1 cellular context compared by ENCODE assay signal in genomic region chr20:833450-834150, GRCh38.
TF ChIP-seq lines count a peak whose summit lies in the region.

Gene FAM110A, plus strand, starts transcription at chr20:833715. Its CDS starts 11,090 bp downstream, at chr20:844805.

TF ChIP-seq in K562, 482 proteins besides CTCF, POLR2A, EP300 and RAD21 (continued from another document and continues in another):
- no peak for TF ChIP-seq PHF21A (IDR thresholded peaks at IDR 0.05; ENCODE audit: borderline replicate concordance, low read depth)
- no peak for TF ChIP-seq U2AF2 (optimal IDR thresholded peaks at IDR 0.05; ENCODE audit: low read depth, low read length)
- no peak for TF ChIP-seq ZNF778 (CRISPR knock-in tag; IDR thresholded peaks at IDR 0.05)
- no peak for TF ChIP-seq EWSR1 (IDR thresholded peaks at IDR 0.05; ENCODE audit: borderline replicate concordance, low read depth, partially characterized antibody)
- TF ChIP-seq RNF2 (IDR thresholded peaks at IDR 0.05), result 0 out of 2 replicates have a peak, but pooled peaks have one; percentile 57
- peak; percentile 99 for TF ChIP-seq PRDM10 (IDR thresholded peaks at IDR 0.05; ENCODE audit: partially characterized antibody)
- TF ChIP-seq ESRRA (IDR thresholded peaks at IDR 0.05; ENCODE audit: borderline replicate concordance, low read depth), result peak; percentile 24; the same call in 1 of the 2 replicates
- TF ChIP-seq CCNT2 (IDR thresholded peaks at IDR 0.05; ENCODE audit: borderline replicate concordance, extremely low read depth, insufficient read length, low read depth, low read length), result peak; percentile 20
- no peak for TF ChIP-seq ATF1 (CRISPR knock-in tag; IDR thresholded peaks at IDR 0.05)
- peak; percentile 58; the same call in 1 of the 2 replicates for TF ChIP-seq ATF1 (tag; IDR thresholded peaks at IDR 0.05)
- 0 out of 2 replicates have a peak, but pooled peaks have one; percentile 21 for TF ChIP-seq NKRF (IDR thresholded peaks at IDR 0.05; ENCODE audit: borderline replicate concordance)
- no peak for TF ChIP-seq KDM4B (IDR thresholded peaks at IDR 0.05; ENCODE audit: borderline replicate concordance in 2 of 2, low read depth in 1 of 2)
- no peak for TF ChIP-seq MTA1 (IDR thresholded peaks at IDR 0.05; ENCODE audit: borderline replicate concordance)
- TF ChIP-seq IRF9 (tag; IDR thresholded peaks at IDR 0.05), result no peak
- no peak for TF ChIP-seq ZNF408 (CRISPR knock-in tag; IDR thresholded peaks at IDR 0.05; ENCODE audit: low read depth)
- TF ChIP-seq ZNF224 (CRISPR knock-in tag; IDR thresholded peaks at IDR 0.05), result no peak
- no peak for TF ChIP-seq ZNF740 (CRISPR knock-in tag; IDR thresholded peaks at IDR 0.05)
- TF ChIP-seq ZNF740 (tag; IDR thresholded peaks at IDR 0.05), result no peak
- no peak for TF ChIP-seq NR0B1 (IDR thresholded peaks at IDR 0.05; ENCODE audit: partially characterized antibody)
- TF ChIP-seq FOXP1 (CRISPR knock-in tag; IDR thresholded peaks at IDR 0.05), result no peak
- TF ChIP-seq HNRNPLL (IDR thresholded peaks at IDR 0.05; ENCODE audit: low read depth, low read length, poor library complexity, severe bottlenecking), result no peak
- TF ChIP-seq CC2D1A (IDR thresholded peaks at IDR 0.05), result no peak
- TF ChIP-seq GATA2 (CRISPR knock-in tag; IDR thresholded peaks at IDR 0.05), result no peak
- no peak for TF ChIP-seq TAL1 (IDR thresholded peaks at IDR 0.05)
- TF ChIP-seq MNT (conservative IDR thresholded peaks at IDR 0.05), result peak; percentile 85 to 90
- TF ChIP-seq HLTF (IDR thresholded peaks at IDR 0.05), result no peak
- no peak for TF ChIP-seq ZNF717 (CRISPR knock-in tag; IDR thresholded peaks at IDR 0.05)
- no peak for TF ChIP-seq ZMIZ1 (IDR thresholded peaks at IDR 0.05; ENCODE audit: low read depth in 2 of 2, low read length in 2 of 2)
- no peak for TF ChIP-seq ZNF347 (CRISPR knock-in tag; IDR thresholded peaks at IDR 0.05; ENCODE audit: low read depth)
- peak; percentile 28 for TF ChIP-seq CREM (IDR thresholded peaks at IDR 0.05; ENCODE audit: low read depth)
- TF ChIP-seq MLLT1 (IDR thresholded peaks at IDR 0.05), result no peak
- peak in 1 of 2 experiments; percentile 99; a peak in 2 of 4 replicates for TF ChIP-seq NONO (IDR thresholded peaks at IDR 0.05; ENCODE audit: low read depth in 2 of 2, low read length in 1 of 2)
- TF ChIP-seq ZNF384 (IDR thresholded peaks at IDR 0.05; ENCODE audit: low read depth, low read length), result no peak
- no peak for TF ChIP-seq SP2 (IDR thresholded peaks at IDR 0.05; ENCODE audit: extremely low read depth, low read depth, low read length, poor library complexity, severe bottlenecking)
- TF ChIP-seq MTA3 (IDR thresholded peaks at IDR 0.05; ENCODE audit: borderline replicate concordance), result peak; percentile 77; the same call in 1 of the 2 replicates
- TF ChIP-seq CEBPB (tag; IDR thresholded peaks at IDR 0.05), result no peak
- no peak for TF ChIP-seq PCBP1 (IDR thresholded peaks at IDR 0.05; ENCODE audit: low read depth, low read length, poor library complexity, severe bottlenecking)
